In genomic region chr17:15161395-15161794, GRCh38 we compare ENCODE assay signal across 6 cellular contexts.
"Had no signal": no experiment of that assay in that cellular context is flagged by ENCODE, and none has a peak within 500 bp of the region (broad histone marks: within the 10 kb centered on the region; RNA-seq: fewer than 3 reads in every experiment).

No MANE protein-coding gene starts in this region.

- H3K27ac ChIP-seq: GM23248 had no signal

- ATAC-seq: HepG2 had no signal

- H3K4me1 Mint-ChIP-seq: H9 had no signal

- H3K9ac ChIP-seq: GM23248 had no signal

- H3K36me3 Mint-ChIP-seq: IgD-negative memory B cell had no signal

- H3K27ac Mint-ChIP-seq: H9, IgD-negative memory B cell had no signal

- H3K4me3 Mint-ChIP-seq: H9, IgD-negative memory B cell had no signal

- H3K9me3 Mint-ChIP-seq: H9 had no signal

- H2AFZ ChIP-seq: GM23248 had no signal

- DNase-seq: GM23248, H9, HCEC 1CT, KBM-7 had no signal

- H3K4me3 ChIP-seq: GM23248 had no signal
